ENCODE assay signal across 1 cellular context in the genomic region with DNA sequence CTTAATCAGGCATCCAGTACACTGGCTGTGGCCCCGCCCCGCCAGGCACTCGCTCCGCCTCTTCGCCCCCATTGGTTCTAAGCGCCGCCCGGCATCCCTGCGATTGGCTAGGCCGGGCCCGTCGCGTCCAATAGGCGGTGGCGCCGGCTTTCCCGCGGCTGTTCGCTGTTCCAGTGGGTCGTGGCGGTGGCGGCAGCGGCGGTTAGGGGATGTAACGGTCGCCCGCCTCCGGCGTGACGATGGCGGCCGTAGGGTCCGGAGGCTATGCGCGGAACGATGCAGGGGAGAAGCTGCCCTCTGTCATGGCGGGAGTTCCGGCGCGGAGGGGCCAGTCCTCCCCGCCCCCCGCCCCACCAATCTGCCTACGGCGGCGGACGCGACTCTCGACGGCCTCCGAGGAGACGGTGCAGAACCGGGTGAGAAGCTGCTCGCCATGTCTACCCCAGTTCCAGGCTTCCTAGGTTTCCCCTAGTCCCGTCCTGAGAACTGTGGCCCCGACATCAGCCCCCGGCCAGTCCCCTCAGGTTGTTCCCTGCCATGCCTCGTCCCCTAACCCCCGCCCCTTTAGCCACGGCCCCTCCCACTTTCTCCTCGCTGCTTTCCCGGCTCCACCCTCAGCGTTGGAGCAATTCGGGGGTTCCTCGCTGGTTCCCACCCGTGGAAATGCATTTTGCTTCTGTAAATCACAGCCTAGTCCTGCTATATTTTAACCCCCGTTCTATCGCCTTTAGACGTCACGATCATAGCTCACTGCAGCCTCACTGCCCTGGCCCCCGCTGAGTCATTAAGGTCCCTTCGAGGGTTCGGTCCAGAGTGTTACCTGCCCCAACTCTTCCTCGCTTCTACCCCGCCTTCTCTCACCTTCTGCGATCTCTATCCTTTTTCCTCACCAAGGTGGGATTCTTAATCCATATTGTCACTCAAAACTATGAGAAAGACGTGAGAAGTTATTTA.
TF ChIP-seq lines count a peak whose summit lies in the region.

A gene (plus strand): TSS at position 165 of the 954 bp plus-strand sequence. CDS start 75 bp downstream, at position 240.

TF ChIP-seq in K562, 482 proteins besides CTCF, POLR2A, EP300 and RAD21 (continued from another document and continues in another):
- TF ChIP-seq, protein P1, sequence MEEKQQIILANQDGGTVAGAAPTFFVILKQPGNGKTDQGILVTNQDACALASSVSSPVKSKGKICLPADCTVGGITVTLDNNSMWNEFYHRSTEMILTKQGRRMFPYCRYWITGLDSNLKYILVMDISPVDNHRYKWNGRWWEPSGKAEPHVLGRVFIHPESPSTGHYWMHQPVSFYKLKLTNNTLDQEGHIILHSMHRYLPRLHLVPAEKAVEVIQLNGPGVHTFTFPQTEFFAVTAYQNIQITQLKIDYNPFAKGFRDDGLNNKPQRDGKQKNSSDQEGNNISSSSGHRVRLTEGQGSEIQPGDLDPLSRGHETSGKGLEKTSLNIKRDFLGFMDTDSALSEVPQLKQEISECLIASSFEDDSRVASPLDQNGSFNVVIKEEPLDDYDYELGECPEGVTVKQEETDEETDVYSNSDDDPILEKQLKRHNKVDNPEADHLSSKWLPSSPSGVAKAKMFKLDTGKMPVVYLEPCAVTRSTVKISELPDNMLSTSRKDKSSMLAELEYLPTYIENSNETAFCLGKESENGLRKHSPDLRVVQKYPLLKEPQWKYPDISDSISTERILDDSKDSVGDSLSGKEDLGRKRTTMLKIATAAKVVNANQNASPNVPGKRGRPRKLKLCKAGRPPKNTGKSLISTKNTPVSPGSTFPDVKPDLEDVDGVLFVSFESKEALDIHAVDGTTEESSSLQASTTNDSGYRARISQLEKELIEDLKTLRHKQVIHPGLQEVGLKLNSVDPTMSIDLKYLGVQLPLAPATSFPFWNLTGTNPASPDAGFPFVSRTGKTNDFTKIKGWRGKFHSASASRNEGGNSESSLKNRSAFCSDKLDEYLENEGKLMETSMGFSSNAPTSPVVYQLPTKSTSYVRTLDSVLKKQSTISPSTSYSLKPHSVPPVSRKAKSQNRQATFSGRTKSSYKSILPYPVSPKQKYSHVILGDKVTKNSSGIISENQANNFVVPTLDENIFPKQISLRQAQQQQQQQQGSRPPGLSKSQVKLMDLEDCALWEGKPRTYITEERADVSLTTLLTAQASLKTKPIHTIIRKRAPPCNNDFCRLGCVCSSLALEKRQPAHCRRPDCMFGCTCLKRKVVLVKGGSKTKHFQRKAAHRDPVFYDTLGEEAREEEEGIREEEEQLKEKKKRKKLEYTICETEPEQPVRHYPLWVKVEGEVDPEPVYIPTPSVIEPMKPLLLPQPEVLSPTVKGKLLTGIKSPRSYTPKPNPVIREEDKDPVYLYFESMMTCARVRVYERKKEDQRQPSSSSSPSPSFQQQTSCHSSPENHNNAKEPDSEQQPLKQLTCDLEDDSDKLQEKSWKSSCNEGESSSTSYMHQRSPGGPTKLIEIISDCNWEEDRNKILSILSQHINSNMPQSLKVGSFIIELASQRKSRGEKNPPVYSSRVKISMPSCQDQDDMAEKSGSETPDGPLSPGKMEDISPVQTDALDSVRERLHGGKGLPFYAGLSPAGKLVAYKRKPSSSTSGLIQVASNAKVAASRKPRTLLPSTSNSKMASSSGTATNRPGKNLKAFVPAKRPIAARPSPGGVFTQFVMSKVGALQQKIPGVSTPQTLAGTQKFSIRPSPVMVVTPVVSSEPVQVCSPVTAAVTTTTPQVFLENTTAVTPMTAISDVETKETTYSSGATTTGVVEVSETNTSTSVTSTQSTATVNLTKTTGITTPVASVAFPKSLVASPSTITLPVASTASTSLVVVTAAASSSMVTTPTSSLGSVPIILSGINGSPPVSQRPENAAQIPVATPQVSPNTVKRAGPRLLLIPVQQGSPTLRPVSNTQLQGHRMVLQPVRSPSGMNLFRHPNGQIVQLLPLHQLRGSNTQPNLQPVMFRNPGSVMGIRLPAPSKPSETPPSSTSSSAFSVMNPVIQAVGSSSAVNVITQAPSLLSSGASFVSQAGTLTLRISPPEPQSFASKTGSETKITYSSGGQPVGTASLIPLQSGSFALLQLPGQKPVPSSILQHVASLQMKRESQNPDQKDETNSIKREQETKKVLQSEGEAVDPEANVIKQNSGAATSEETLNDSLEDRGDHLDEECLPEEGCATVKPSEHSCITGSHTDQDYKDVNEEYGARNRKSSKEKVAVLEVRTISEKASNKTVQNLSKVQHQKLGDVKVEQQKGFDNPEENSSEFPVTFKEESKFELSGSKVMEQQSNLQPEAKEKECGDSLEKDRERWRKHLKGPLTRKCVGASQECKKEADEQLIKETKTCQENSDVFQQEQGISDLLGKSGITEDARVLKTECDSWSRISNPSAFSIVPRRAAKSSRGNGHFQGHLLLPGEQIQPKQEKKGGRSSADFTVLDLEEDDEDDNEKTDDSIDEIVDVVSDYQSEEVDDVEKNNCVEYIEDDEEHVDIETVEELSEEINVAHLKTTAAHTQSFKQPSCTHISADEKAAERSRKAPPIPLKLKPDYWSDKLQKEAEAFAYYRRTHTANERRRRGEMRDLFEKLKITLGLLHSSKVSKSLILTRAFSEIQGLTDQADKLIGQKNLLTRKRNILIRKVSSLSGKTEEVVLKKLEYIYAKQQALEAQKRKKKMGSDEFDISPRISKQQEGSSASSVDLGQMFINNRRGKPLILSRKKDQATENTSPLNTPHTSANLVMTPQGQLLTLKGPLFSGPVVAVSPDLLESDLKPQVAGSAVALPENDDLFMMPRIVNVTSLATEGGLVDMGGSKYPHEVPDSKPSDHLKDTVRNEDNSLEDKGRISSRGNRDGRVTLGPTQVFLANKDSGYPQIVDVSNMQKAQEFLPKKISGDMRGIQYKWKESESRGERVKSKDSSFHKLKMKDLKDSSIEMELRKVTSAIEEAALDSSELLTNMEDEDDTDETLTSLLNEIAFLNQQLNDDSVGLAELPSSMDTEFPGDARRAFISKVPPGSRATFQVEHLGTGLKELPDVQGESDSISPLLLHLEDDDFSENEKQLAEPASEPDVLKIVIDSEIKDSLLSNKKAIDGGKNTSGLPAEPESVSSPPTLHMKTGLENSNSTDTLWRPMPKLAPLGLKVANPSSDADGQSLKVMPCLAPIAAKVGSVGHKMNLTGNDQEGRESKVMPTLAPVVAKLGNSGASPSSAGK (IDR thresholded peaks at IDR 0.05): peak; percentile 79
- TF ChIP-seq L3MBTL2 (IDR thresholded peaks at IDR 0.05) (peak; percentile 73), MECOM (CRISPR knock-in tag; IDR thresholded peaks at IDR 0.05) (no peak), GABPB1 (CRISPR knock-in tag; IDR thresholded peaks at IDR 0.05) (no peak), TBP (optimal IDR thresholded peaks at IDR 0.05; ENCODE audit: low read depth, low read length) (peak; percentile 47), TEAD1 (CRISPR knock-in tag; IDR thresholded peaks at IDR 0.05) (no peak), HNRNPK (IDR thresholded peaks at IDR 0.05; ENCODE audit: low read depth, low read length, poor library complexity, severe bottlenecking) (no peak), CREB1 (IDR thresholded peaks at IDR 0.05) (no peak), CREB1 (CRISPR knock-in tag; IDR thresholded peaks at IDR 0.05) (no peak), THRAP3 (IDR thresholded peaks at IDR 0.05; ENCODE audit: borderline replicate concordance) (no peak), SLC30A9 (CRISPR knock-in tag; IDR thresholded peaks at IDR 0.05) (no peak), GABPB2 (CRISPR knock-in tag; conservative IDR thresholded peaks at IDR 0.05) (no peak), DACH1 (IDR thresholded peaks at IDR 0.05; ENCODE audit: partially characterized antibody) (no peak), ZNF23 (CRISPR knock-in tag; IDR thresholded peaks at IDR 0.05) (no peak), CEBPG (CRISPR knock-in tag; IDR thresholded peaks at IDR 0.05) (no peak), CEBPG (tag; conservative IDR thresholded peaks at IDR 0.05 in 1 of 2, IDR thresholded peaks at IDR 0.05 in 1 of 2) (no peak), TRIM24 (IDR thresholded peaks at IDR 0.05) (peak in 1 of 2 experiments; percentile 30; a peak in 1 of 4 replicates), ZBTB1 (CRISPR knock-in tag; IDR thresholded peaks at IDR 0.05; ENCODE audit: borderline replicate concordance, low read depth) (no peak), ETS2 (tag; IDR thresholded peaks at IDR 0.05; ENCODE audit: borderline replicate concordance, poor library complexity, severe bottlenecking) (no peak), BRD9 (IDR thresholded peaks at IDR 0.05; ENCODE audit: low read depth, partially characterized antibody) (no peak), NFE2 (IDR thresholded peaks at IDR 0.05; ENCODE audit: low read depth) (peak; percentile 60; the same call in 1 of the 2 replicates), PTBP1 (IDR thresholded peaks at IDR 0.05; ENCODE audit: low read depth, low read length) (no peak), TAF1 (IDR thresholded peaks at IDR 0.05; ENCODE audit: control insufficient read depth, extremely low read depth, insufficient read depth, low read length, severe bottlenecking) (peak; percentile 56), CCAR2 (IDR thresholded peaks at IDR 0.05; ENCODE audit: low read depth, low read length) (no peak), EGR1 (conservative IDR thresholded peaks at IDR 0.05) (no peak), BCL6 (CRISPR knock-in tag; IDR thresholded peaks at IDR 0.05) (no peak), ZNF695 (CRISPR knock-in tag; IDR thresholded peaks at IDR 0.05) (no peak), ZNF444 (CRISPR knock-in tag; IDR thresholded peaks at IDR 0.05) (0 out of 2 replicates have a peak, but pooled peaks have one; percentile 27), SIRT6 (IDR thresholded peaks at IDR 0.05; ENCODE audit: low read depth, low read length) (no peak), GTF2A2 (tag; IDR thresholded peaks at IDR 0.05) (no peak), MTA3 (IDR thresholded peaks at IDR 0.05; ENCODE audit: borderline replicate concordance) (no peak; the same call in 1 of the 2 replicates)
- TF ChIP-seq, protein P2, sequence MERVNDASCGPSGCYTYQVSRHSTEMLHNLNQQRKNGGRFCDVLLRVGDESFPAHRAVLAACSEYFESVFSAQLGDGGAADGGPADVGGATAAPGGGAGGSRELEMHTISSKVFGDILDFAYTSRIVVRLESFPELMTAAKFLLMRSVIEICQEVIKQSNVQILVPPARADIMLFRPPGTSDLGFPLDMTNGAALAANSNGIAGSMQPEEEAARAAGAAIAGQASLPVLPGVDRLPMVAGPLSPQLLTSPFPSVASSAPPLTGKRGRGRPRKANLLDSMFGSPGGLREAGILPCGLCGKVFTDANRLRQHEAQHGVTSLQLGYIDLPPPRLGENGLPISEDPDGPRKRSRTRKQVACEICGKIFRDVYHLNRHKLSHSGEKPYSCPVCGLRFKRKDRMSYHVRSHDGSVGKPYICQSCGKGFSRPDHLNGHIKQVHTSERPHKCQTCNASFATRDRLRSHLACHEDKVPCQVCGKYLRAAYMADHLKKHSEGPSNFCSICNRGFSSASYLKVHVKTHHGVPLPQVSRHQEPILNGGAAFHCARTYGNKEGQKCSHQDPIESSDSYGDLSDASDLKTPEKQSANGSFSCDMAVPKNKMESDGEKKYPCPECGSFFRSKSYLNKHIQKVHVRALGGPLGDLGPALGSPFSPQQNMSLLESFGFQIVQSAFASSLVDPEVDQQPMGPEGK (CRISPR knock-in tag; IDR thresholded peaks at IDR 0.05; ENCODE audit: borderline replicate concordance): no peak
- TF ChIP-seq, protein P3, sequence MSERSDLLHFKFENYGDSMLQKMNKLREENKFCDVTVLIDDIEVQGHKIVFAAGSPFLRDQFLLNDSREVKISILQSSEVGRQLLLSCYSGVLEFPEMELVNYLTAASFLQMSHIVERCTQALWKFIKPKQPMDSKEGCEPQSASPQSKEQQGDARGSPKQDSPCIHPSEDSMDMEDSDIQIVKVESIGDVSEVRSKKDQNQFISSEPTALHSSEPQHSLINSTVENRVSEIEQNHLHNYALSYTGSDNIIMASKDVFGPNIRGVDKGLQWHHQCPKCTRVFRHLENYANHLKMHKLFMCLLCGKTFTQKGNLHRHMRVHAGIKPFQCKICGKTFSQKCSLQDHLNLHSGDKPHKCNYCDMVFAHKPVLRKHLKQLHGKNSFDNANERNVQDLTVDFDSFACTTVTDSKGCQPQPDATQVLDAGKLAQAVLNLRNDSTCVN (CRISPR knock-in tag; IDR thresholded peaks at IDR 0.05): no peak
- TF ChIP-seq, protein P4, sequence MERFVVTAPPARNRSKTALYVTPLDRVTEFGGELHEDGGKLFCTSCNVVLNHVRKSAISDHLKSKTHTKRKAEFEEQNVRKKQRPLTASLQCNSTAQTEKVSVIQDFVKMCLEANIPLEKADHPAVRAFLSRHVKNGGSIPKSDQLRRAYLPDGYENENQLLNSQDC (CRISPR knock-in tag; IDR thresholded peaks at IDR 0.05): no peak; the same call in 1 of the 2 replicates
- TF ChIP-seq, protein P5, sequence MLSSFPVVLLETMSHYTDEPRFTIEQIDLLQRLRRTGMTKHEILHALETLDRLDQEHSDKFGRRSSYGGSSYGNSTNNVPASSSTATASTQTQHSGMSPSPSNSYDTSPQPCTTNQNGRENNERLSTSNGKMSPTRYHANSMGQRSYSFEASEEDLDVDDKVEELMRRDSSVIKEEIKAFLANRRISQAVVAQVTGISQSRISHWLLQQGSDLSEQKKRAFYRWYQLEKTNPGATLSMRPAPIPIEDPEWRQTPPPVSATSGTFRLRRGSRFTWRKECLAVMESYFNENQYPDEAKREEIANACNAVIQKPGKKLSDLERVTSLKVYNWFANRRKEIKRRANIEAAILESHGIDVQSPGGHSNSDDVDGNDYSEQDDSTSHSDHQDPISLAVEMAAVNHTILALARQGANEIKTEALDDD (IDR thresholded peaks at IDR 0.05): no peak
- TF ChIP-seq, protein P6, sequence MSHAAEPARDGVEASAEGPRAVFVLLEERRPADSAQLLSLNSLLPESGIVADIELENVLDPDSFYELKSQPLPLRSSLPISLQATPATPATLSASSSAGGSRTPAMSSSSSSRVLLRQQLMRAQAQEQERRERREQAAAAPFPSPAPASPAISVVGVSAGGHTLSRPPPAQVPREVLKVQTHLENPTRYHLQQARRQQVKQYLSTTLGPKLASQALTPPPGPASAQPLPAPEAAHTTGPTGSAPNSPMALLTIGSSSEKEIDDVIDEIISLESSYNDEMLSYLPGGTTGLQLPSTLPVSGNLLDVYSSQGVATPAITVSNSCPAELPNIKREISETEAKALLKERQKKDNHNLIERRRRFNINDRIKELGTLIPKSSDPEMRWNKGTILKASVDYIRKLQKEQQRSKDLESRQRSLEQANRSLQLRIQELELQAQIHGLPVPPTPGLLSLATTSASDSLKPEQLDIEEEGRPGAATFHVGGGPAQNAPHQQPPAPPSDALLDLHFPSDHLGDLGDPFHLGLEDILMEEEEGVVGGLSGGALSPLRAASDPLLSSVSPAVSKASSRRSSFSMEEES (CRISPR knock-in tag; IDR thresholded peaks at IDR 0.05): no peak
- TF ChIP-seq, protein P7, sequence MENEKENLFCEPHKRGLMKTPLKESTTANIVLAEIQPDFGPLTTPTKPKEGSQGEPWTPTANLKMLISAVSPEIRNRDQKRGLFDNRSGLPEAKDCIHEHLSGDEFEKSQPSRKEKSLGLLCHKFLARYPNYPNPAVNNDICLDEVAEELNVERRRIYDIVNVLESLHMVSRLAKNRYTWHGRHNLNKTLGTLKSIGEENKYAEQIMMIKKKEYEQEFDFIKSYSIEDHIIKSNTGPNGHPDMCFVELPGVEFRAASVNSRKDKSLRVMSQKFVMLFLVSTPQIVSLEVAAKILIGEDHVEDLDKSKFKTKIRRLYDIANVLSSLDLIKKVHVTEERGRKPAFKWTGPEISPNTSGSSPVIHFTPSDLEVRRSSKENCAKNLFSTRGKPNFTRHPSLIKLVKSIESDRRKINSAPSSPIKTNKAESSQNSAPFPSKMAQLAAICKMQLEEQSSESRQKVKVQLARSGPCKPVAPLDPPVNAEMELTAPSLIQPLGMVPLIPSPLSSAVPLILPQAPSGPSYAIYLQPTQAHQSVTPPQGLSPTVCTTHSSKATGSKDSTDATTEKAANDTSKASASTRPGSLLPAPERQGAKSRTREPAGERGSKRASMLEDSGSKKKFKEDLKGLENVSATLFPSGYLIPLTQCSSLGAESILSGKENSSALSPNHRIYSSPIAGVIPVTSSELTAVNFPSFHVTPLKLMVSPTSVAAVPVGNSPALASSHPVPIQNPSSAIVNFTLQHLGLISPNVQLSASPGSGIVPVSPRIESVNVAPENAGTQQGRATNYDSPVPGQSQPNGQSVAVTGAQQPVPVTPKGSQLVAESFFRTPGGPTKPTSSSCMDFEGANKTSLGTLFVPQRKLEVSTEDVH (IDR thresholded peaks at IDR 0.05; ENCODE audit: low read depth, partially characterized antibody): peak; percentile 85
